In the genomic region with DNA sequence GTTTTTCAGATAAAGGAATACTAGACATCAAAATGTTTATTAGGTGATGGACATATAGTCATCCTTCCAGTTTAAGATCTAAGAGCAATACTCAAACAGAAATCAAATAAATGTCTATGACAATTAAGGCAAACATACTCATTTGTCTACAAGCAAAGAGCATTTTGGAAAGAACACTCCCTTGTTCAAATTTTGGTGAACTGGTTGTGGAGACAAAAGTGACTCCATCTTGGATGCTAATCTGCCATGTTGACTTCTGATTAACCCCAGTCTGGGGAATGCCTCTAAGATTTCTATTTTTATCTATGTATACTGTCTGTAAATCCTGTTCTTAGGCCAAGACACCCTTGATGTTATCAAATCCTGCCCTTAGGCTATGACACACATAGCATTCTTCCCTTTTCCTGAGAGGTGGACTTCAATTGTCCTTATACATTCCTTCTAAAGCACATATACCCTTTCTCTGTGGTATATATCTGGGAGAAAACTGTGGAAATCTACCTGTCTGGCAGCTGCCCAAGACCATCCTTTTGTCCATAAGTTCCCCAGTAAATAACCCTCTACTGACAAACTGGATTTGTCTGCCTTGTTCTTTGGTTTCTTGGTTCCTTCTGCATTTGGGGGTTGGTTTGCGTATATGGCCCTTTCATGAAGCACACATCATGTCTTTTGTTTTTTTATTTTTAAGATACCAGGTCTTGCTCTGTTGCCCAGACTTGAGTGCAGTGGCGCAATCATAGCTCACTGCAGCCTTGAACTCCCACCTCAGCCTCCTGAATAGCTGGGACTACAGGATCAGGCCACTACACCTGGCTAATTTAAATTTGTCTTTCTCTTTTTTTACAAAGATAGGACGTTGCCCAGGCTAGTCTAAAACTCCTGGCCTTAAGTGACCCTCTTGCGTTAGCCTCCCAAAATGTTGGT, we compare ENCODE assay signal across 2 cellular contexts.
A peak's percentile ranks its signal among the peaks of the same experiment; 100 is the strongest.
TF ChIP-seq lines count a peak whose summit lies in the region.

No MANE protein-coding gene starts in this region.

TF ChIP-seq in SK-N-SH, 30 proteins besides CTCF, POLR2A, EP300 and RAD21 (continued from another document):
- TF ChIP-seq, protein P1, sequence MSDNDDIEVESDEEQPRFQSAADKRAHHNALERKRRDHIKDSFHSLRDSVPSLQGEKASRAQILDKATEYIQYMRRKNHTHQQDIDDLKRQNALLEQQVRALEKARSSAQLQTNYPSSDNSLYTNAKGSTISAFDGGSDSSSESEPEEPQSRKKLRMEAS (IDR thresholded peaks at IDR 0.05; ENCODE audit: low read depth), result no peak

TF ChIP-seq in K562, 482 proteins besides CTCF, POLR2A, EP300 and RAD21 (continued from another document):
- TF ChIP-seq, protein P2, sequence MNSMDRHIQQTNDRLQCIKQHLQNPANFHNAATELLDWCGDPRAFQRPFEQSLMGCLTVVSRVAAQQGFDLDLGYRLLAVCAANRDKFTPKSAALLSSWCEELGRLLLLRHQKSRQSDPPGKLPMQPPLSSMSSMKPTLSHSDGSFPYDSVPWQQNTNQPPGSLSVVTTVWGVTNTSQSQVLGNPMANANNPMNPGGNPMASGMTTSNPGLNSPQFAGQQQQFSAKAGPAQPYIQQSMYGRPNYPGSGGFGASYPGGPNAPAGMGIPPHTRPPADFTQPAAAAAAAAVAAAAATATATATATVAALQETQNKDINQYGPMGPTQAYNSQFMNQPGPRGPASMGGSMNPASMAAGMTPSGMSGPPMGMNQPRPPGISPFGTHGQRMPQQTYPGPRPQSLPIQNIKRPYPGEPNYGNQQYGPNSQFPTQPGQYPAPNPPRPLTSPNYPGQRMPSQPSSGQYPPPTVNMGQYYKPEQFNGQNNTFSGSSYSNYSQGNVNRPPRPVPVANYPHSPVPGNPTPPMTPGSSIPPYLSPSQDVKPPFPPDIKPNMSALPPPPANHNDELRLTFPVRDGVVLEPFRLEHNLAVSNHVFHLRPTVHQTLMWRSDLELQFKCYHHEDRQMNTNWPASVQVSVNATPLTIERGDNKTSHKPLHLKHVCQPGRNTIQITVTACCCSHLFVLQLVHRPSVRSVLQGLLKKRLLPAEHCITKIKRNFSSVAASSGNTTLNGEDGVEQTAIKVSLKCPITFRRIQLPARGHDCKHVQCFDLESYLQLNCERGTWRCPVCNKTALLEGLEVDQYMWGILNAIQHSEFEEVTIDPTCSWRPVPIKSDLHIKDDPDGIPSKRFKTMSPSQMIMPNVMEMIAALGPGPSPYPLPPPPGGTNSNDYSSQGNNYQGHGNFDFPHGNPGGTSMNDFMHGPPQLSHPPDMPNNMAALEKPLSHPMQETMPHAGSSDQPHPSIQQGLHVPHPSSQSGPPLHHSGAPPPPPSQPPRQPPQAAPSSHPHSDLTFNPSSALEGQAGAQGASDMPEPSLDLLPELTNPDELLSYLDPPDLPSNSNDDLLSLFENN (IDR thresholded peaks at IDR 0.05; ENCODE audit: low read depth in 2 of 2, low read length in 2 of 2), result no peak
- TF ChIP-seq ETS2 (tag; IDR thresholded peaks at IDR 0.05; ENCODE audit: borderline replicate concordance, poor library complexity, severe bottlenecking), result no peak
- TF ChIP-seq ZNF766 (CRISPR knock-in tag; conservative IDR thresholded peaks at IDR 0.05), result peak; percentile 55; the same call in 1 of the 2 replicates
- TF ChIP-seq PHF8 (IDR thresholded peaks at IDR 0.05; ENCODE audit: borderline replicate concordance, low read length), result no peak
- peak; percentile 70; the same call in 1 of the 2 replicates for TF ChIP-seq ZNF644 (tag; IDR thresholded peaks at IDR 0.05; ENCODE audit: low read depth)
- TF ChIP-seq MCM2 (IDR thresholded peaks at IDR 0.05; ENCODE audit: low read depth), result no peak
- TF ChIP-seq ZNF239 (CRISPR knock-in tag; IDR thresholded peaks at IDR 0.05), result peak; percentile 68
- no peak for TF ChIP-seq NR2C1 (IDR thresholded peaks at IDR 0.05)
- 0 out of 2 replicates have a peak, but pooled peaks have one; percentile 30 for TF ChIP-seq NR2C1 (tag; IDR thresholded peaks at IDR 0.05)
- peak in 1 of 2 experiments; percentile 82; a peak in 2 of 4 replicates for TF ChIP-seq TEAD1 (CRISPR knock-in tag; IDR thresholded peaks at IDR 0.05)
- TF ChIP-seq ZNF175 (CRISPR knock-in tag; IDR thresholded peaks at IDR 0.05; ENCODE audit: low read depth), result no peak
- no peak for TF ChIP-seq CBX8 (IDR thresholded peaks at IDR 0.05; ENCODE audit: borderline replicate concordance, extremely low read depth, low read depth, low read length, poor library complexity, severe bottlenecking)
- TF ChIP-seq KDM2B (CRISPR knock-in tag; IDR thresholded peaks at IDR 0.05), result no peak
- TF ChIP-seq, protein P3, sequence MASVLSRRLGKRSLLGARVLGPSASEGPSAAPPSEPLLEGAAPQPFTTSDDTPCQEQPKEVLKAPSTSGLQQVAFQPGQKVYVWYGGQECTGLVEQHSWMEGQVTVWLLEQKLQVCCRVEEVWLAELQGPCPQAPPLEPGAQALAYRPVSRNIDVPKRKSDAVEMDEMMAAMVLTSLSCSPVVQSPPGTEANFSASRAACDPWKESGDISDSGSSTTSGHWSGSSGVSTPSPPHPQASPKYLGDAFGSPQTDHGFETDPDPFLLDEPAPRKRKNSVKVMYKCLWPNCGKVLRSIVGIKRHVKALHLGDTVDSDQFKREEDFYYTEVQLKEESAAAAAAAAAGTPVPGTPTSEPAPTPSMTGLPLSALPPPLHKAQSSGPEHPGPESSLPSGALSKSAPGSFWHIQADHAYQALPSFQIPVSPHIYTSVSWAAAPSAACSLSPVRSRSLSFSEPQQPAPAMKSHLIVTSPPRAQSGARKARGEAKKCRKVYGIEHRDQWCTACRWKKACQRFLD (CRISPR knock-in tag; IDR thresholded peaks at IDR 0.05), result 0 out of 2 replicates have a peak, but pooled peaks have one; percentile 43
- no peak for TF ChIP-seq SAP30 (IDR thresholded peaks at IDR 0.05; ENCODE audit: borderline replicate concordance, insufficient read depth, low read depth, low read length, poor library complexity, severe bottlenecking)
- TF ChIP-seq, protein P4, sequence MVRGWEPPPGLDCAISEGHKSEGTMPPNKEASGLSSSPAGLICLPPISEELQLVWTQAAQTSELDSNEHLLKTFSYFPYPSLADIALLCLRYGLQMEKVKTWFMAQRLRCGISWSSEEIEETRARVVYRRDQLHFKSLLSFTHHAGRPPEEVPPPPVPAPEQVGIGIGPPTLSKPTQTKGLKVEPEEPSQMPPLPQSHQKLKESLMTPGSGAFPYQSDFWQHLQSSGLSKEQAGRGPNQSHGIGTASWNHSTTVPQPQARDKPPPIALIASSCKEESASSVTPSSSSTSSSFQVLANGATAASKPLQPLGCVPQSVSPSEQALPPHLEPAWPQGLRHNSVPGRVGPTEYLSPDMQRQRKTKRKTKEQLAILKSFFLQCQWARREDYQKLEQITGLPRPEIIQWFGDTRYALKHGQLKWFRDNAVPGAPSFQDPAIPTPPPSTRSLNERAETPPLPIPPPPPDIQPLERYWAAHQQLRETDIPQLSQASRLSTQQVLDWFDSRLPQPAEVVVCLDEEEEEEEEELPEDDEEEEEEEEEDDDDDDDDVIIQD (CRISPR knock-in tag; IDR thresholded peaks at IDR 0.05), result no peak
- TF ChIP-seq PRMT5 (CRISPR knock-in tag; IDR thresholded peaks at IDR 0.05), result no peak
- TF ChIP-seq MTA3 (IDR thresholded peaks at IDR 0.05; ENCODE audit: borderline replicate concordance), result no peak
- TF ChIP-seq, protein P5, sequence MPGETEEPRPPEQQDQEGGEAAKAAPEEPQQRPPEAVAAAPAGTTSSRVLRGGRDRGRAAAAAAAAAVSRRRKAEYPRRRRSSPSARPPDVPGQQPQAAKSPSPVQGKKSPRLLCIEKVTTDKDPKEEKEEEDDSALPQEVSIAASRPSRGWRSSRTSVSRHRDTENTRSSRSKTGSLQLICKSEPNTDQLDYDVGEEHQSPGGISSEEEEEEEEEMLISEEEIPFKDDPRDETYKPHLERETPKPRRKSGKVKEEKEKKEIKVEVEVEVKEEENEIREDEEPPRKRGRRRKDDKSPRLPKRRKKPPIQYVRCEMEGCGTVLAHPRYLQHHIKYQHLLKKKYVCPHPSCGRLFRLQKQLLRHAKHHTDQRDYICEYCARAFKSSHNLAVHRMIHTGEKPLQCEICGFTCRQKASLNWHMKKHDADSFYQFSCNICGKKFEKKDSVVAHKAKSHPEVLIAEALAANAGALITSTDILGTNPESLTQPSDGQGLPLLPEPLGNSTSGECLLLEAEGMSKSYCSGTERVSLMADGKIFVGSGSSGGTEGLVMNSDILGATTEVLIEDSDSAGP (CRISPR knock-in tag; IDR thresholded peaks at IDR 0.05), result no peak
- no peak for TF ChIP-seq EZH2 (IDR thresholded peaks at IDR 0.05; ENCODE audit: borderline replicate concordance, low read depth, low read length)
- TF ChIP-seq, protein P6, sequence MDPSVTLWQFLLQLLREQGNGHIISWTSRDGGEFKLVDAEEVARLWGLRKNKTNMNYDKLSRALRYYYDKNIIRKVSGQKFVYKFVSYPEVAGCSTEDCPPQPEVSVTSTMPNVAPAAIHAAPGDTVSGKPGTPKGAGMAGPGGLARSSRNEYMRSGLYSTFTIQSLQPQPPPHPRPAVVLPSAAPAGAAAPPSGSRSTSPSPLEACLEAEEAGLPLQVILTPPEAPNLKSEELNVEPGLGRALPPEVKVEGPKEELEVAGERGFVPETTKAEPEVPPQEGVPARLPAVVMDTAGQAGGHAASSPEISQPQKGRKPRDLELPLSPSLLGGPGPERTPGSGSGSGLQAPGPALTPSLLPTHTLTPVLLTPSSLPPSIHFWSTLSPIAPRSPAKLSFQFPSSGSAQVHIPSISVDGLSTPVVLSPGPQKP (CRISPR knock-in tag; IDR thresholded peaks at IDR 0.05), result no peak
- no peak for TF ChIP-seq HDAC8 (tag; IDR thresholded peaks at IDR 0.05)
- TF ChIP-seq SRF (CRISPR knock-in tag; IDR thresholded peaks at IDR 0.05), result no peak
- no peak for TF ChIP-seq U2AF1 (optimal IDR thresholded peaks at IDR 0.05; ENCODE audit: low read depth, low read length)
- TF ChIP-seq, protein P7, sequence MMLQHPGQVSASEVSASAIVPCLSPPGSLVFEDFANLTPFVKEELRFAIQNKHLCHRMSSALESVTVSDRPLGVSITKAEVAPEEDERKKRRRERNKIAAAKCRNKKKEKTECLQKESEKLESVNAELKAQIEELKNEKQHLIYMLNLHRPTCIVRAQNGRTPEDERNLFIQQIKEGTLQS (IDR thresholded peaks at IDR 0.05), result no peak
- TF ChIP-seq, protein P7 (CRISPR knock-in tag; conservative IDR thresholded peaks at IDR 0.05), result no peak
- no peak for TF ChIP-seq DPF2 (IDR thresholded peaks at IDR 0.05)
- no peak for TF ChIP-seq MECOM (CRISPR knock-in tag; IDR thresholded peaks at IDR 0.05)
- no peak for TF ChIP-seq CHD2 (IDR thresholded peaks at IDR 0.05; ENCODE audit: low read depth, low read length)
- peak; percentile 74; the same call in 1 of the 2 replicates for TF ChIP-seq SMAD3 (CRISPR knock-in tag; conservative IDR thresholded peaks at IDR 0.05)
- TF ChIP-seq, protein P8, sequence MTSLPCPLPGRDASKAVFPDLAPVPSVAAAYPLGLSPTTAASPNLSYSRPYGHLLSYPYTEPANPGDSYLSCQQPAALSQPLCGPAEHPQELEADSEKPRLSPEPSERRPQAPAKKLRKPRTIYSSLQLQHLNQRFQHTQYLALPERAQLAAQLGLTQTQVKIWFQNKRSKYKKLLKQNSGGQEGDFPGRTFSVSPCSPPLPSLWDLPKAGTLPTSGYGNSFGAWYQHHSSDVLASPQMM (CRISPR knock-in tag; IDR thresholded peaks at IDR 0.05), result no peak
- no peak for TF ChIP-seq HCFC1 (IDR thresholded peaks at IDR 0.05; ENCODE audit: low read depth, low read length)
- TF ChIP-seq SMARCE1 (IDR thresholded peaks at IDR 0.05), result no peak
- TF ChIP-seq GABPA (tag; conservative IDR thresholded peaks at IDR 0.05; ENCODE audit: low read depth), result no peak
- no peak for TF ChIP-seq NR4A1 (CRISPR knock-in tag; IDR thresholded peaks at IDR 0.05)
- 0 out of 2 replicates have a peak, but pooled peaks have one; percentile 35 for TF ChIP-seq NR4A1 (tag; IDR thresholded peaks at IDR 0.05)
- TF ChIP-seq HEY1 (CRISPR knock-in tag; IDR thresholded peaks at IDR 0.05; ENCODE audit: borderline replicate concordance), result no peak
- TF ChIP-seq TBP (optimal IDR thresholded peaks at IDR 0.05; ENCODE audit: low read depth, low read length), result no peak
- TF ChIP-seq, protein P9, sequence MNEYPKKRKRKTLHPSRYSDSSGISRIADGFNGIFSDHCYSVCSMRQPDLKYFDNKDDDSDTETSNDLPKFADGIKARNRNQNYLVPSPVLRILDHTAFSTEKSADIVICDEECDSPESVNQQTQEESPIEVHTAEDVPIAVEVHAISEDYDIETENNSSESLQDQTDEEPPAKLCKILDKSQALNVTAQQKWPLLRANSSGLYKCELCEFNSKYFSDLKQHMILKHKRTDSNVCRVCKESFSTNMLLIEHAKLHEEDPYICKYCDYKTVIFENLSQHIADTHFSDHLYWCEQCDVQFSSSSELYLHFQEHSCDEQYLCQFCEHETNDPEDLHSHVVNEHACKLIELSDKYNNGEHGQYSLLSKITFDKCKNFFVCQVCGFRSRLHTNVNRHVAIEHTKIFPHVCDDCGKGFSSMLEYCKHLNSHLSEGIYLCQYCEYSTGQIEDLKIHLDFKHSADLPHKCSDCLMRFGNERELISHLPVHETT (CRISPR knock-in tag; conservative IDR thresholded peaks at IDR 0.05 in 1 of 2, IDR thresholded peaks at IDR 0.05 in 1 of 2), result peak in 1 of 2 experiments; percentile 66; a peak in 1 of 4 replicates
- TF ChIP-seq MEF2D (tag; conservative IDR thresholded peaks at IDR 0.05; ENCODE audit: low read depth), result peak; percentile 77
- no peak for TF ChIP-seq HMGN3 (IDR thresholded peaks at IDR 0.05; ENCODE audit: borderline replicate concordance, extremely low read depth, insufficient read length, low read depth, low read length)
- TF ChIP-seq PHTF2 (CRISPR knock-in tag; IDR thresholded peaks at IDR 0.05), result no peak
- TF ChIP-seq ZNF347 (CRISPR knock-in tag; IDR thresholded peaks at IDR 0.05; ENCODE audit: low read depth), result no peak
- TF ChIP-seq CBFA2T3 (IDR thresholded peaks at IDR 0.05), result no peak
- TF ChIP-seq ZNF583 (CRISPR knock-in tag; IDR thresholded peaks at IDR 0.05), result no peak
- TF ChIP-seq, protein P10, sequence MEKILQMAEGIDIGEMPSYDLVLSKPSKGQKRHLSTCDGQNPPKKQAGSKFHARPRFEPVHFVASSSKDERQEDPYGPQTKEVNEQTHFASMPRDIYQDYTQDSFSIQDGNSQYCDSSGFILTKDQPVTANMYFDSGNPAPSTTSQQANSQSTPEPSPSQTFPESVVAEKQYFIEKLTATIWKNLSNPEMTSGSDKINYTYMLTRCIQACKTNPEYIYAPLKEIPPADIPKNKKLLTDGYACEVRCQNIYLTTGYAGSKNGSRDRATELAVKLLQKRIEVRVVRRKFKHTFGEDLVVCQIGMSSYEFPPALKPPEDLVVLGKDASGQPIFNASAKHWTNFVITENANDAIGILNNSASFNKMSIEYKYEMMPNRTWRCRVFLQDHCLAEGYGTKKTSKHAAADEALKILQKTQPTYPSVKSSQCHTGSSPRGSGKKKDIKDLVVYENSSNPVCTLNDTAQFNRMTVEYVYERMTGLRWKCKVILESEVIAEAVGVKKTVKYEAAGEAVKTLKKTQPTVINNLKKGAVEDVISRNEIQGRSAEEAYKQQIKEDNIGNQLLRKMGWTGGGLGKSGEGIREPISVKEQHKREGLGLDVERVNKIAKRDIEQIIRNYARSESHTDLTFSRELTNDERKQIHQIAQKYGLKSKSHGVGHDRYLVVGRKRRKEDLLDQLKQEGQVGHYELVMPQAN (IDR thresholded peaks at IDR 0.05; ENCODE audit: borderline replicate concordance), result no peak
